Comparison of ENCODE assay signal across 17 cellular contexts in genomic region chr7:11130012-11130411, GRCh38.
DNase-seq lines count a peak whose midpoint lies in the region; ATAC-seq, FAIRE-seq and TF ChIP-seq lines count a peak whose summit lies in the region.
"Had no signal": no experiment of that assay in that cellular context is flagged by ENCODE, and none has a peak within 500 bp of the region (broad histone marks: within the 10 kb centered on the region; RNA-seq: fewer than 3 reads in every experiment).

No MANE protein-coding gene starts in this region.

- no peaks in the 10 kb centered on the region for H3K9me1 ChIP-seq in endothelial cell of umbilical vein (replicated peaks; ENCODE audit: control insufficient read depth, extremely low read depth, insufficient read depth, low read length)

- FAIRE-seq in endothelial cell of umbilical vein (lab: Jason Lieb, UNC) = no peak
- FAIRE-seq: H1, TTC549 had no signal

- H3K4me2 ChIP-seq in endothelial cell of umbilical vein (ENCODE audit: insufficient read depth, low read length) = no peak overlapping the region
- H3K4me2 ChIP-seq: hepatocyte had no signal

- peaks cover 18 to 33% of the 10 kb centered on the region in 2 donors for H3K36me3 Mint-ChIP-seq in CD4-positive, alpha-beta memory T cell
- H3K36me3 Mint-ChIP-seq in activated CD4-positive, alpha-beta T cell treated with anti-CD3 and anti-CD28 coated beads, Interleukin-2, amount 10 ng/mL, durations not matched to agents 24 days and 14 days (ENCODE audit: low read depth) = peaks cover 14% of the 10 kb centered on the region

- TF ChIP-seq CTCF in HFF-Myc (IDR thresholded peaks at IDR 0.05; ENCODE audit: low read depth, low read length, missing control alignments) (no peak), endothelial cell of umbilical vein (IDR thresholded peaks at IDR 0.05; ENCODE audit: extremely low read depth in 1 of 2, insufficient read depth in 1 of 2, low read depth in 1 of 2, low read length in 2 of 2) (no peak), retinal pigment epithelial cell (conservative IDR thresholded peaks at IDR 0.05; ENCODE audit: low read depth, low read length) (no peak)

- H3K27ac Mint-ChIP-seq in CD4-positive, alpha-beta memory T cell = no peak overlapping the region
- H3K27ac Mint-ChIP-seq in activated CD4-positive, alpha-beta T cell treated with anti-CD3 and anti-CD28 coated beads, Interleukin-2, amount 10 ng/mL, durations not matched to agents 24 days and 14 days = no peak overlapping the region

- no peak overlapping the region for H2AFZ ChIP-seq in endothelial cell of umbilical vein (ENCODE audit: low read depth, low read length)
- H2AFZ ChIP-seq: hepatocyte had no signal

- peaks cover 20 to 32% (median 21%) of the 10 kb centered on the region in 4 donors for H3K4me1 Mint-ChIP-seq in CD4-positive, alpha-beta memory T cell
- peaks cover 28% of the 10 kb centered on the region for H3K4me1 Mint-ChIP-seq in activated CD4-positive, alpha-beta T cell treated with anti-CD3 and anti-CD28 coated beads, Interleukin-2, amount 10 ng/mL, durations not matched to agents 24 days and 14 days

- H3K4me3 Mint-ChIP-seq in CD4-positive, alpha-beta memory T cell = no peak overlapping the region
- H3K4me3 Mint-ChIP-seq in activated CD4-positive, alpha-beta T cell treated with anti-CD3 and anti-CD28 coated beads, Interleukin-2, amount 10 ng/mL, durations not matched to agents 24 days and 14 days = no peak overlapping the region

- H3K9me3 Mint-ChIP-seq in CD4-positive, alpha-beta memory T cell = peaks cover 0 to 2% (median 0%) of the 10 kb centered on the region in 8 donors
- no peaks in the 10 kb centered on the region for H3K9me3 Mint-ChIP-seq in activated CD4-positive, alpha-beta T cell treated with anti-CD3 and anti-CD28 coated beads, Interleukin-2, amount 10 ng/mL, durations not matched to agents 24 days and 14 days

- dilution Hi-C loops in endothelial cell of umbilical vein (cut with MboI; ENCODE audit: extremely low pct_ligation_motif_present, low sequenced_read_pairs) = no loop called here

- no TSS peak for BruUV-seq in endothelial cell of umbilical vein (replicated peaks; lab: Mats Ljungman, UMichigan)

- CTCF ChIA-PET in endothelial cell of umbilical vein (lab: Charles Lee) = interaction anchor here (1.0 kb wide), 1 partner anchor 13 kb away, joined by 3 read pairs; no protein-coding TSS in a partner anchor
- CTCF ChIA-PET in CD4-positive, alpha-beta memory T cell (lab: Charles Lee; ENCODE audit: partially characterized antibody) = no interaction called here

- H3K79me2 ChIP-seq in endothelial cell of umbilical vein (ENCODE audit: control insufficient read depth, insufficient read depth, low read length) = no peaks in the 10 kb centered on the region
- H3K79me2 ChIP-seq: hepatocyte had no signal

- H3K27ac ChIP-seq in endothelial cell of umbilical vein (ENCODE audit: insufficient read depth, low read depth, low read length) = no peak overlapping the region
- no peak overlapping the region for H3K27ac ChIP-seq in CD4-positive, alpha-beta memory T cell (ENCODE audit: low read depth, low read length)
- H3K27ac ChIP-seq: hepatocyte, lower lobe of right lung, upper lobe of right lung had no signal

- H3K4me3 ChIP-seq in HFF-Myc (replicated peaks; ENCODE audit: low read depth, low read length) (no peak overlapping the region), endothelial cell of umbilical vein (replicated peaks in 1 of 3; ENCODE audit: insufficient read depth in 1 of 3, low read depth in 1 of 3, low read length in 3 of 3) (no peak overlapping the region), retinal pigment epithelial cell (ENCODE audit: low read length) (no peak overlapping the region)
- no peak overlapping the region for H3K4me3 ChIP-seq in CD4-positive, alpha-beta memory T cell (ENCODE audit: low read length in 2 of 2)
- H3K4me3 ChIP-seq: hepatocyte, lower lobe of right lung, upper lobe of right lung had no signal

- POLR2A ChIA-PET in endothelial cell of umbilical vein (lab: Charles Lee) = no interaction called here
- POLR2A ChIA-PET in CD4-positive, alpha-beta memory T cell (lab: Charles Lee; ENCODE audit: partially characterized antibody) = no interaction called here

- H3K27me3 Mint-ChIP-seq in CD4-positive, alpha-beta memory T cell = no peaks in the 10 kb centered on the region
- no peaks in the 10 kb centered on the region for H3K27me3 Mint-ChIP-seq in activated CD4-positive, alpha-beta T cell treated with anti-CD3 and anti-CD28 coated beads, Interleukin-2, amount 10 ng/mL, durations not matched to agents 24 days and 14 days

- H3K4me1 ChIP-seq in endothelial cell of umbilical vein (ENCODE audit: control insufficient read depth, extremely low read depth, insufficient read depth, low read length) = peaks cover 5% of the 10 kb centered on the region
- peaks cover 9% of the 10 kb centered on the region for H3K4me1 ChIP-seq in CD4-positive, alpha-beta memory T cell (ENCODE audit: insufficient read depth, low read length)
- H3K4me1 ChIP-seq: lower lobe of right lung, upper lobe of right lung had no signal

- H3K36me3 ChIP-seq in endothelial cell of umbilical vein (ENCODE audit: control insufficient read depth in 2 of 2, extremely low read depth in 1 of 2, insufficient read depth in 2 of 2, low read length in 2 of 2) = no peaks in the 10 kb centered on the region
- H3K36me3 ChIP-seq in CD4-positive, alpha-beta memory T cell (ENCODE audit: insufficient read depth, low read length) = no peaks in the 10 kb centered on the region
- H3K36me3 ChIP-seq: lower lobe of right lung had no signal

- H3K27me3 ChIP-seq in endothelial cell of umbilical vein (ENCODE audit: control insufficient read depth in 2 of 2, insufficient read depth in 2 of 2, low read length in 2 of 2) = no peaks in the 10 kb centered on the region
- no peaks in the 10 kb centered on the region for H3K27me3 ChIP-seq in CD4-positive, alpha-beta memory T cell (ENCODE audit: insufficient read depth, low read length)
- H3K27me3 ChIP-seq: hepatocyte, upper lobe of right lung had no signal

- TF ChIP-seq POLR2A in endothelial cell of umbilical vein (IDR thresholded peaks at IDR 0.05; ENCODE audit: low read depth, low read length) = no peak

- no peak for ATAC-seq in GM21367 (IDR thresholded peaks at IDR 0.05; ENCODE audit: unreplicated experiment)
- ATAC-seq: lower lobe of right lung, upper lobe of right lung had no signal

- no peaks in the 10 kb centered on the region for H3K9me3 ChIP-seq in endothelial cell of umbilical vein (replicated peaks; ENCODE audit: control insufficient read depth, insufficient read depth, low read length)
- H3K9me3 ChIP-seq in CD4-positive, alpha-beta memory T cell (ENCODE audit: control insufficient read depth in 1 of 2, low read length in 2 of 2) = no peaks in the 10 kb centered on the region
- H3K9me3 ChIP-seq: lower lobe of right lung, upper lobe of right lung had no signal

- H4K20me1 ChIP-seq in endothelial cell of umbilical vein (replicated peaks; ENCODE audit: control insufficient read depth, extremely low read depth, insufficient read depth, low read length) = no peaks in the 10 kb centered on the region

- intact Hi-C loops in endothelial cell of umbilical vein (cut with micrococcal nuclease) = no loop called here
- intact Hi-C loops in CD4-positive, alpha-beta memory T cell (cut with micrococcal nuclease) = no loop called here
- intact Hi-C loops in activated CD4-positive, alpha-beta T cell treated with anti-CD3 and anti-CD28 coated beads, Interleukin-2, amount 10 ng/mL, durations not matched to agents 24 days and 14 days (cut with micrococcal nuclease) = loop anchor here (1.0 to 5.0 kb wide), 2 partner anchors 10 to 47 kb away; no protein-coding TSS in a partner anchor

- no peak overlapping the region for H3K9ac ChIP-seq in endothelial cell of umbilical vein (replicated peaks; ENCODE audit: extremely low read depth, insufficient read depth, low read length)

- DNase-seq in HFF-Myc (ENCODE audit: extremely low read depth, low read depth) = peak; percentile 78
- DNase-seq in NCI-H69 (lab: John Stamatoyannopoulos, UW) = peak; percentile 35
- DNase-seq in endothelial cell of umbilical vein (ENCODE audit: low read depth, low spot score) = peak; percentile 48
- DNase-seq in retinal pigment epithelial cell (ENCODE audit: low read depth) = peak; percentile 72
- DNase-seq in CD4-positive, alpha-beta memory T cell = no peak
- DNase-seq in DMS153 (lab: John Stamatoyannopoulos, UW) = no peak
- no peak for DNase-seq in activated CD4-positive, alpha-beta T cell treated with anti-CD3 and anti-CD28 coated beads, Interleukin-2, amount 10 ng/mL, durations not matched to agents 24 days and 14 days
- DNase-seq: aorta, lower lobe of right lung, NCI-H1417, NCI-H774, RPMI8226, upper lobe of right lung had no signal

TF ChIP-seq in endothelial cell of umbilical vein, 7 proteins besides CTCF, POLR2A, EP300 and RAD21:
- no peak for TF ChIP-seq GATA2 (IDR thresholded peaks at IDR 0.05; ENCODE audit: insufficient read depth, insufficient read length, low read depth, low read length)
- no peak for TF ChIP-seq EZH2 (IDR thresholded peaks at IDR 0.05; ENCODE audit: borderline replicate concordance, low read depth, low read length, severe bottlenecking)
- TF ChIP-seq FOS (IDR thresholded peaks at IDR 0.05; ENCODE audit: borderline replicate concordance, insufficient read depth, low read length) = no peak
- TF ChIP-seq JUN (IDR thresholded peaks at IDR 0.05; ENCODE audit: borderline replicate concordance, insufficient read depth, insufficient read length, low read depth) = no peak
- TF ChIP-seq MAX (IDR thresholded peaks at IDR 0.05; ENCODE audit: insufficient read depth, insufficient read length) = no peak
- TF ChIP-seq MYC (IDR thresholded peaks at IDR 0.05; ENCODE audit: low read depth, low read length) = no peak
- no peak for TF ChIP-seq POLR2AphosphoS5 (IDR thresholded peaks at IDR 0.05; ENCODE audit: insufficient read depth, low read depth, low read length)
TF ChIP-seq in endothelial cell of umbilical vein: peak in this region for 0.

Comparison
In these comparisons a context has a peak if more than half of its experiments do, and no peak if none do; other contexts are left out.
1. DNase-seq: peak in HFF-Myc (single experiment), NCI-H69 (single experiment), endothelial cell of umbilical vein (single experiment) and retinal pigment epithelial cell (single experiment); none in CD4-positive, alpha-beta memory T cell (0 of 5), DMS153 (single experiment) and activated CD4-positive, alpha-beta T cell treated with anti-CD3 and anti-CD28 coated beads, Interleukin-2, amount 10 ng/mL, durations not matched to agents 24 days and 14 days (single experiment).